ENCODE assay signal across 25 cellular contexts in the genomic region with DNA sequence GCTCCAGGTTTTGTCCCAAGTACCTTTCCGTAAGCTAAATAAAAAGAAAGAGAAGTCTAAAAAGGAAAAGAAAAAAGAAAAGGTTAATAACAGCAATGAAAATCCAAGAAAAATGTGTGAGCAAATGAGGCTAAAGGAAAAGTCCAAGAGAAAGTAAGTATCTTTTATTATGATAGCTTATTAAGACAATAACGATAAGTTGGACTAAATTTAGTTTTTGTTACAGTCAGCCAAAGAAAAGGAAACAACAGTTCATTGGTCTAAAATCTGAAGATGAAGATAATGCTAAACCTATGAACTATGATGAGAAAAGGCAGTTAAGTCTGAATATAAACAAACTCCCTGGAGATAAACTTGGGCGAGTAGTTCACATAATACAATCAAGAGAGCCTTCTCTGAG. TPM values are rescaled to one million over a fixed set of nuclear protein-coding genes. Genes with fewer than 3 reads are reported as not detected.
DNase-seq lines count a peak whose midpoint lies in the region; ATAC-seq, FAIRE-seq and TF ChIP-seq lines count a peak whose summit lies in the region.
"Had no signal": no experiment of that assay in that cellular context is flagged by ENCODE, and none has a peak within 500 bp of the region (broad histone marks: within the 10 kb centered on the region; RNA-seq: fewer than 3 reads in every experiment).

No MANE protein-coding gene starts in this region.

- FAIRE-seq in D721Med (lab: Jason Lieb, UNC) (peak; percentile 74), K562 (lab: Jason Lieb, UNC) (no peak)
- FAIRE-seq: A549, GM12878, GM12892, GM18507, GM19239 had no signal

- no peak overlapping the region for H3K4me2 ChIP-seq in HCT116 (ENCODE audit: low read length)
- H3K4me2 ChIP-seq in K562 (ENCODE audit: insufficient read depth, low read length) = no peak overlapping the region
- H3K4me2 ChIP-seq in smooth muscle cell = no peak overlapping the region
- H3K4me2 ChIP-seq: A549, BLaER1 had no signal

- DNase-seq in D721Med (ENCODE audit: insufficient read length, low spot score) = no peak
- DNase-seq in HCT116 (ENCODE audit: low read depth, low spot score) = no peak
- DNase-seq in K562 (ENCODE audit: extremely low read depth in 1 of 4, low spot score in 3 of 4) = no peak
- no peak for DNase-seq in smooth muscle cell (lab: John Stamatoyannopoulos, UW; ENCODE audit: unreplicated experiment)
- DNase-seq in stimulated activated CD4-positive, alpha-beta T cell treated with anti-CD3 and anti-CD28 coated beads, Interleukin-1b, Interleukin-23, amount 100 ng/mL, for 48 hours = no peak
- DNase-seq: BE2C; C1 segment of cervical spinal cord; CD4-positive, alpha-beta memory T cell; CD4-positive, CD25-positive, alpha-beta regulatory T cell; CD8-positive, alpha-beta memory T cell; COR-L47; DMS79 treated with DMSO at 0.1 percent for 48 hours; GDM1 had no signal

- TF ChIP-seq EP300 in K562 (IDR thresholded peaks at IDR 0.05; ENCODE audit: low read length) = no peak

- POLR2A ChIA-PET in HCT116 (lab: Charles Lee) (no interaction called here), K562 (lab: Yijun Ruan, JAX) (interaction anchor here (0.6 to 1.5 kb wide), 3 partner anchors 10 to 251 kb away, joined by 3 to 4 read pairs (median 4); no protein-coding TSS in a partner anchor)

- TF ChIP-seq POLR2A in HCT116 (IDR thresholded peaks at IDR 0.05; ENCODE audit: borderline replicate concordance, extremely low read depth, insufficient read depth, insufficient read length) (no peak), K562 (conservative IDR thresholded peaks at IDR 0.05) (no peak)

- CTCF ChIA-PET in HCT116 (lab: Charles Lee) (interaction anchor here (1.6 kb wide), 1 partner anchor 17 kb away, joined by 3 read pairs; no protein-coding TSS in a partner anchor), K562 (lab: Yijun Ruan, JAX; ENCODE audit: low intra/inter-chr PET ratio) (interaction anchor here (0.5 kb wide), 1 partner anchor 10 kb away, joined by 4 read pairs; no protein-coding TSS in a partner anchor)

- H3F3A ChIP-seq in smooth muscle cell (ENCODE audit: low read depth) = no peaks in the 10 kb centered on the region

- TF ChIP-seq RAD21 in HCT116 (IDR thresholded peaks at IDR 0.05; ENCODE audit: low read depth) (no peak), K562 (CRISPR knock-in tag; conservative IDR thresholded peaks at IDR 0.05 in 1 of 2, IDR thresholded peaks at IDR 0.05 in 1 of 2) (no peak)

- no peak overlapping the region for H3K9ac ChIP-seq in HCT116 (ENCODE audit: low read length)
- no peak overlapping the region for H3K9ac ChIP-seq in K562 (ENCODE audit: insufficient read depth in 1 of 2, low read depth in 2 of 2, low read length in 2 of 2)
- H3K9ac ChIP-seq in smooth muscle cell (ENCODE audit: low read depth) = no peak overlapping the region
- H3K9ac ChIP-seq: BLaER1 had no signal

- 10% methylated on average over 3 of the region's 3 CpGs for WGBS in K562 (ENCODE audit: insufficient coverage, low coverage, missing lambda C conversion rate)
- 58% methylated on average over 3 of the region's 3 CpGs for WGBS in smooth muscle cell (ENCODE audit: low lambda C conversion rate)

- no peaks in the 10 kb centered on the region for H3K4me1 ChIP-seq in HCT116 (ENCODE audit: control insufficient read depth in 1 of 2, insufficient read depth in 2 of 2, low read length in 2 of 2)
- peaks cover 0 to 2% of the 10 kb centered on the region in 2 experiments; a peak in 1 of 5 replicates for H3K4me1 ChIP-seq in K562 (replicated peaks in 1 of 2; ENCODE audit: control insufficient read depth in 2 of 2, insufficient read depth in 2 of 2, low read length in 2 of 2)
- no peaks in the 10 kb centered on the region for H3K4me1 ChIP-seq in smooth muscle cell (ENCODE audit: low read depth)
- H3K4me1 ChIP-seq: BE2C, BLaER1 had no signal

- H3K27me3 ChIP-seq in HCT116 (ENCODE audit: insufficient read depth, low read length) (no peaks in the 10 kb centered on the region), K562 (ENCODE audit: control insufficient read depth in 2 of 2, insufficient read depth in 2 of 2, low read length in 2 of 2) (peaks cover 19 to 24% of the 10 kb centered on the region in 2 experiments; a peak in 4 of 5 replicates), smooth muscle cell (ENCODE audit: low read depth) (no peaks in the 10 kb centered on the region)
- H3K27me3 ChIP-seq: BE2C, BLaER1 had no signal

- in situ Hi-C loops in K562 (cut with MboI) = no loop called here

- H4K20me1 ChIP-seq in HCT116 (ENCODE audit: insufficient read depth) (no peaks in the 10 kb centered on the region), K562 (replicated peaks; ENCODE audit: control insufficient read depth, insufficient read depth, low read length) (no peaks in the 10 kb centered on the region), smooth muscle cell (ENCODE audit: low read depth) (no peaks in the 10 kb centered on the region)
- H4K20me1 ChIP-seq: BLaER1 had no signal

- H3K27ac ChIP-seq in HCT116 (ENCODE audit: low read depth, low read length) = no peak overlapping the region
- H3K27ac ChIP-seq in K562 (ENCODE audit: extremely low read depth, low read depth, low read length) = no peak overlapping the region
- H3K27ac ChIP-seq in smooth muscle cell (ENCODE audit: low read depth) = no peak overlapping the region
- H3K27ac ChIP-seq: 22Rv1, A549, BLaER1 had no signal

- intact Hi-C loops in HCT116 (cut with micrococcal nuclease) (no loop called here), K562 (cut with micrococcal nuclease) (no loop called here)

- H3K36me3 ChIP-seq in HCT116 (ENCODE audit: control insufficient read depth in 1 of 2, insufficient read depth in 2 of 2, low read length in 2 of 2) = no peaks in the 10 kb centered on the region
- H3K36me3 ChIP-seq in K562 (ENCODE audit: control insufficient read depth, insufficient read depth, low read length) = no peaks in the 10 kb centered on the region
- H3K36me3 ChIP-seq in smooth muscle cell (ENCODE audit: low read depth) = no peaks in the 10 kb centered on the region
- H3K36me3 ChIP-seq: BE2C, BLaER1 had no signal

- H3K79me2 ChIP-seq in HCT116 (ENCODE audit: insufficient read depth, low read length) = no peaks in the 10 kb centered on the region
- H3K79me2 ChIP-seq in K562 (ENCODE audit: control insufficient read depth, insufficient read depth, low read length) = no peaks in the 10 kb centered on the region
- H3K79me2 ChIP-seq in smooth muscle cell (ENCODE audit: low read depth) = no peaks in the 10 kb centered on the region

- peak overlapping the region; percentile 13 for H2AFZ ChIP-seq in HCT116 (ENCODE audit: low read depth, low read length, poor library complexity, severe bottlenecking)
- H2AFZ ChIP-seq in K562 (ENCODE audit: low read depth, low read length) = no peak overlapping the region
- H2AFZ ChIP-seq in smooth muscle cell (ENCODE audit: low read depth) = peak overlapping the region; percentile 47

- H3K4me3 ChIP-seq in HCT116 (replicated peaks in 1 of 2; ENCODE audit: low read depth in 1 of 2, low read length in 2 of 2) (no peak overlapping the region), K562 (no peak overlapping the region), smooth muscle cell (no peak overlapping the region)
- H3K4me3 ChIP-seq: A549, BLaER1, GM12878 had no signal

- ATAC-seq in HCT116 (no peak), K562 (no peak), GM21737 (IDR thresholded peaks at IDR 0.05; ENCODE audit: unreplicated experiment) (no peak), HG03521 (IDR thresholded peaks at IDR 0.05; ENCODE audit: unreplicated experiment) (no peak)
- ATAC-seq: A549, GM12878 had no signal

- no peaks in the 10 kb centered on the region for H3K9me3 ChIP-seq in HCT116 (ENCODE audit: control insufficient read depth in 1 of 2, insufficient read depth in 1 of 2, low read depth in 1 of 2, low read length in 2 of 2)
- H3K9me3 ChIP-seq in K562 (replicated peaks; ENCODE audit: control insufficient read depth, insufficient read depth, low read depth, low read length) = no peaks in the 10 kb centered on the region
- no peaks in the 10 kb centered on the region for H3K9me3 ChIP-seq in smooth muscle cell (replicated peaks; ENCODE audit: low read depth)
- H3K9me3 ChIP-seq: A549, BE2C, BLaER1 had no signal

- RAD21 ChIA-PET in HCT116 (lab: Charles Lee; ENCODE audit: low non-redundant PET in 1 of 2, low total read pairs in 2 of 2, uncharacterized antibody in 2 of 2, unreplicated experiment in 2 of 2) = no interaction called here

- BruUV-seq in HCT116 (replicated peaks; lab: Mats Ljungman, UMichigan) (no TSS peak), K562 (replicated peaks; lab: Mats Ljungman, UMichigan) (no TSS peak)

- no peaks in the 10 kb centered on the region for H3K9me1 ChIP-seq in K562 (ENCODE audit: control insufficient read depth, insufficient read depth, low read length)

- TF ChIP-seq CTCF in D721Med (IDR thresholded peaks at IDR 0.05; ENCODE audit: insufficient read depth, missing control alignments) (no peak), HCT116 (IDR thresholded peaks at IDR 0.05 in 2 of 3, conservative IDR thresholded peaks at IDR 0.05 in 1 of 3; ENCODE audit: borderline replicate concordance in 1 of 3, insufficient read depth in 1 of 3, low read depth in 2 of 3, low read length in 2 of 3) (no peak), K562 (IDR thresholded peaks at IDR 0.05 in 2 of 3, conservative IDR thresholded peaks at IDR 0.05 in 1 of 3; ENCODE audit: insufficient read depth in 2 of 3, low read depth in 1 of 3, low read length in 3 of 3) (no peak), smooth muscle cell (IDR thresholded peaks at IDR 0.05; ENCODE audit: borderline replicate concordance, insufficient read depth, poor library complexity, severe bottlenecking) (no peak)

- H3K9me2 ChIP-seq in HCT116 (ENCODE audit: insufficient read depth) = no peaks in the 10 kb centered on the region

RNA-seq across cellular contexts. Expression of gene BRDT, which starts 31.5 kb away (rescaled TPM):
- total RNA-seq in HCT116 (2021; ENCODE audit: unreplicated experiment) = not detected
- polyA plus RNA-seq in HCT116 (2012) = not detected in 2 replicates
- not detected in 2 replicates for total RNA-seq in K562 (2011; cell fraction: chromatin; rRNA removed; ENCODE audit: low replicate concordance)
- not detected in 2 replicates for total RNA-seq in K562 (2011; cell fraction: nucleolus; rRNA removed)
- not detected in 2 replicates for total RNA-seq in K562 (2011; cell fraction: nucleoplasm; rRNA removed)
- not detected in 2 replicates for total RNA-seq in K562 (2014; rRNA removed)
- total RNA-seq in K562 (2014; rRNA removed; fragmentation: Illumina TruSeq; extraction: Trizol) = not detected in 2 replicates
- not detected in 2 replicates for total RNA-seq in K562 (2015; rRNA removed; fragmentation: Illumina TruSeq; extraction: Trizol)
- not detected in 2 replicates for total RNA-seq in K562 (2021)
- not detected in 2 replicates for polyA plus RNA-seq in K562 (2011; rRNA removed)
- not detected in 2 replicates for polyA plus RNA-seq in K562 (2011; cell fraction: cytosol; rRNA removed)
- not detected in 2 replicates for polyA plus RNA-seq in K562 (2011; cell fraction: nucleus; rRNA removed)
- polyA plus RNA-seq in K562 (2012) = not detected in 2 replicates
- not detected in 2 replicates for polyA plus RNA-seq in K562 (2014; fragmentation: Illumina TruSeq; extraction: Trizol)
- polyA plus RNA-seq in K562 (2014; fragmentation: Nextera tagmentation; extraction: Ambion mirVana) = under 1 TPM in 1 of 2 experiments, not detected in 1; 0.01 TPM
- not detected in 2 replicates for polyA plus RNA-seq in K562 (2014; rRNA removed)
- 0.06 TPM in 1 of 2 replicates, not detected in the other for polyA minus RNA-seq in K562 (2011; rRNA and poly(A)+ RNA removed)
- polyA minus RNA-seq in K562 (2011; cell fraction: cytosol; rRNA and poly(A)+ RNA removed) = not detected in 2 replicates
- polyA minus RNA-seq in K562 (2011; cell fraction: nucleus; rRNA and poly(A)+ RNA removed) = not detected in 2 replicates
- not detected in 2 replicates for total RNA-seq in smooth muscle cell
- not detected in 2 replicates for polyA plus RNA-seq in smooth muscle cell
- total RNA-seq: A172; CD4-positive, CD25-positive, alpha-beta regulatory T cell; CD8-positive, alpha-beta memory T cell had no signal
- polyA plus RNA-seq: A549; AG04450; CD14-positive monocyte; CD4-positive, alpha-beta memory T cell; CD4-positive, CD25-positive, alpha-beta regulatory T cell; CD8-positive, alpha-beta memory T cell had no signal

RNA-seq across cellular contexts. Expression of gene EPHX4, which starts 49.1 kb away (rescaled TPM):
- total RNA-seq in HCT116 (2021; ENCODE audit: unreplicated experiment) (2.6 TPM), K562 (2014; rRNA removed) (not detected in 2 replicates), K562 (2014; rRNA removed; fragmentation: Illumina TruSeq; extraction: Trizol) (not detected in 2 replicates), K562 (2015; rRNA removed; fragmentation: Illumina TruSeq; extraction: Trizol) (not detected in 2 replicates), K562 (2021) (not detected in 2 replicates), smooth muscle cell (1.3 TPM in 1 of 2 replicates, not detected in the other)
- polyA plus RNA-seq in HCT116 (2012) = 1.4 and 2.6 TPM in 2 replicates
- not detected in 2 replicates for total RNA-seq in K562 (2011; cell fraction: chromatin; rRNA removed; ENCODE audit: low replicate concordance)
- total RNA-seq in K562 (2011; cell fraction: nucleolus; rRNA removed) = not detected in 2 replicates
- total RNA-seq in K562 (2011; cell fraction: nucleoplasm; rRNA removed) = not detected in 2 replicates
- polyA plus RNA-seq in K562 (2011; rRNA removed) (not detected in 2 replicates), K562 (2014; fragmentation: Illumina TruSeq; extraction: Trizol) (not detected in 2 replicates), K562 (2014; fragmentation: Nextera tagmentation; extraction: Ambion mirVana) (not detected), K562 (2014; rRNA removed) (not detected in 2 replicates), smooth muscle cell (0.18 TPM in 1 of 2 replicates, not detected in the other)
- polyA plus RNA-seq in K562 (2011; cell fraction: cytosol; rRNA removed) = not detected in 2 replicates
- not detected in 2 replicates for polyA plus RNA-seq in K562 (2011; cell fraction: nucleus; rRNA removed)
- polyA plus RNA-seq in K562 (2012) = not detected in 2 replicates
- polyA minus RNA-seq in K562 (2011; rRNA and poly(A)+ RNA removed) = not detected in 2 replicates
- not detected in 2 replicates for polyA minus RNA-seq in K562 (2011; cell fraction: cytosol; rRNA and poly(A)+ RNA removed)
- not detected in 2 replicates for polyA minus RNA-seq in K562 (2011; cell fraction: nucleus; rRNA and poly(A)+ RNA removed)
- total RNA-seq: CD4-positive, CD25-positive, alpha-beta regulatory T cell; GM12878 had no signal
- polyA plus RNA-seq: CD14-positive monocyte; CD4-positive, CD25-positive, alpha-beta regulatory T cell; GM12878 had no signal
